In the genomic region with DNA sequence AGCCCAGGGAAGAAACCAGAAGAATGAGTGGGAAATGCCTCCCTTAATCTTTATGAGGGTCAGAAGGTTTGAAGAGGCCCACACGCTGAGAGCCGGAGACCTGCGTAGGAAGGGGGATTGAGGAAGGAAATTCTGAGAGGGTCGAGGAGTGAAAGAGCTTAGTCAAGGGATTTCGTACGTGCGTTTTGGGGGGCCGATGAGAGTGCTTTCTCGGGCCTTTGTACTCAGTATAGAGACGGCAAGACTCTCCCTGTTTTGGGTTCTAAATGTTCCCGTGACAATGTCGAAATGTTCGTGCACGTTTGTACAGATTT, we compare ENCODE assay signal across 8 cellular contexts. TPM values are rescaled to one million over a fixed set of nuclear protein-coding genes. Genes with fewer than 3 reads are reported as not detected.
DNase-seq lines count a peak whose midpoint lies in the region; ATAC-seq and TF ChIP-seq lines count a peak whose summit lies in the region.

No MANE protein-coding gene starts in this region.

- TF ChIP-seq POLR2A in esophagus muscularis mucosa (IDR thresholded peaks at IDR 0.05; ENCODE audit: low read depth) = no peak

- peaks cover 41 to 51% (median 48%) of the 10 kb centered on the region in 4 donors for H3K4me1 ChIP-seq in esophagus muscularis mucosa
- peaks cover 18% of the 10 kb centered on the region for H3K4me1 ChIP-seq in skeletal muscle satellite cell (ENCODE audit: control insufficient read depth, insufficient read depth, low read length)

- H3K36me3 ChIP-seq in KOPT-K1 (ENCODE audit: insufficient read depth, low read length) = peaks cover 35% of the 10 kb centered on the region
- peaks cover 0 to 3% (median 0%) of the 10 kb centered on the region in 4 donors for H3K36me3 ChIP-seq in esophagus muscularis mucosa
- H3K36me3 ChIP-seq in skeletal muscle satellite cell (ENCODE audit: insufficient read depth, low read length) = peaks cover 7% of the 10 kb centered on the region

- peak overlapping the region; percentile 90 for H3K27ac ChIP-seq in KOPT-K1 (ENCODE audit: low read depth, low read length, poor library complexity, severe bottlenecking)
- peak overlapping the region; percentile 90 to 96 (median 92) for H3K27ac ChIP-seq in esophagus muscularis mucosa (replicated peaks in 1 of 4)

- DNase-seq in esophagus muscularis mucosa (ENCODE audit: extremely low spot score) (no peak), NCI-H2081 treated with DMSO at 0.1 percent for 48 hours (lab: John Stamatoyannopoulos, UW) (no peak), NCI-H510A (lab: John Stamatoyannopoulos, UW) (no peak)
- DNase-seq in activated naive CD4-positive, alpha-beta T cell treated with Interleukin-2 at 50 U/mL for 16 hours = no peak
- no peak for DNase-seq in activated CD4-positive, alpha-beta T cell treated with anti-CD3 and anti-CD28 coated beads, Interleukin-2, amount 50 U/mL, for 48 hours

- H3K9me3 ChIP-seq in KOPT-K1 (ENCODE audit: insufficient read depth, low read length, poor library complexity, severe bottlenecking) = no peaks in the 10 kb centered on the region
- H3K9me3 ChIP-seq in esophagus muscularis mucosa = no peaks in the 10 kb centered on the region
- H3K9me3 ChIP-seq in skeletal muscle satellite cell (replicated peaks; ENCODE audit: low read length) = no peaks in the 10 kb centered on the region

- peak overlapping the region; percentile 92 for H3K4me2 ChIP-seq in skeletal muscle satellite cell (ENCODE audit: low read length)

- H3K4me3 ChIP-seq in esophagus muscularis mucosa = peak overlapping the region; percentile 64 to 84 (median 79)
- H3K4me3 ChIP-seq in skeletal muscle satellite cell (ENCODE audit: low read length) = peak overlapping the region; percentile 84

- ATAC-seq in GM18511 (IDR thresholded peaks at IDR 0.05; ENCODE audit: unreplicated experiment) = peak; percentile 3

- peak overlapping the region; percentile 98 for H3K9ac ChIP-seq in skeletal muscle satellite cell (ENCODE audit: low read depth, low read length)

- intact Hi-C loops in esophagus muscularis mucosa (cut with DNase I) = loop anchor here (2.0 kb wide), 1 partner anchor 338 kb away; the partner anchor contains the start of gene RPS13

- no peak for TF ChIP-seq CTCF in esophagus muscularis mucosa (IDR thresholded peaks at IDR 0.05)

- WGBS in esophagus muscularis mucosa = 0% methylated on average over 14 of the region's 14 CpGs

- TF ChIP-seq EP300 in esophagus muscularis mucosa (IDR thresholded peaks at IDR 0.05) = no peak

- H3K27me3 ChIP-seq in esophagus muscularis mucosa = no peaks in the 10 kb centered on the region
- H3K27me3 ChIP-seq in skeletal muscle satellite cell (ENCODE audit: control insufficient read depth, insufficient read depth, low read length) = no peaks in the 10 kb centered on the region

RNA-seq across cellular contexts. Expression of gene C11orf58, which starts 0.5 kb away (rescaled TPM):
- total RNA-seq in esophagus muscularis mucosa = 100 to 1,000 TPM; 144 to 202 (median 175) TPM
- 123 and 134 TPM in 2 replicates for total RNA-seq in skeletal muscle satellite cell (2012; rRNA removed)
